ENCODE assay signal across 37 cellular contexts in genomic region chr7:138065827-138066226, GRCh38. TPM values are rescaled to one million over a fixed set of nuclear protein-coding genes. Genes with fewer than 3 reads are reported as not detected.
"Had no signal": no experiment of that assay in that cellular context is flagged by ENCODE, and none has a peak within 500 bp of the region (broad histone marks: within the 10 kb centered on the region; RNA-seq: fewer than 3 reads in every experiment).

No MANE protein-coding gene starts in this region.

- H3K27ac ChIP-seq: ascending aorta, cardiac muscle cell, VCaP had no signal

- H3K4me1 ChIP-seq: ascending aorta had no signal

- H3K4me3 ChIP-seq: ascending aorta, cardiac muscle cell had no signal

- H3K27me3 ChIP-seq: ascending aorta, cardiac muscle cell had no signal

- ATAC-seq: activated CD8-positive, alpha-beta T cell treated with anti-CD3 and anti-CD28 coated beads for 36 hours; activated naive CD4-positive, alpha-beta T cell treated with anti-CD3 and anti-CD28 coated beads, Interleukin-2, amount 50 U/mL, for 72 hours; activated T-cell treated with anti-CD3 and anti-CD28 coated beads, Interleukin-2, amount 50 U/mL, for 72 hours; activated T-helper 17 cell treated with anti-CD3 and anti-CD28 coated beads, Interleukin-2, amount 50 U/mL, for 72 hours had no signal

- H3K9me3 ChIP-seq: ascending aorta had no signal

- DNase-seq: activated B cell treated with CpG ODN at 0.5 μM for 24 hours; activated CD4-positive, alpha-beta memory T cell treated with anti-CD3 and anti-CD28 coated beads for 36 hours; activated CD4-positive, alpha-beta T cell treated with anti-CD3 and anti-CD28 coated beads for 4 hours; activated CD4-positive, alpha-beta T cell treated with anti-CD3 and anti-CD28 coated beads, Interleukin-2, amount 10 ng/mL, durations not matched to agents 24 days and 14 days; activated CD4-positive, alpha-beta T cell treated with anti-CD3 and anti-CD28 coated beads, Interleukin-2, amount 50 U/mL, for 1 hour; activated CD4-positive, alpha-beta T cell treated with anti-CD3 and anti-CD28 coated beads, Interleukin-2, amount 50 U/mL, for 4 hours; activated CD4-positive, CD25-positive, alpha-beta regulatory T cell treated with anti-CD3 and anti-CD28 coated beads, Interleukin-2, amount 50 U/mL, for 72 hours; activated CD8-positive, alpha-beta memory T cell treated with anti-CD3 and anti-CD28 coated beads, Interleukin-2, amount 50 U/mL, for 4 hours; activated CD8-positive, alpha-beta T cell treated with anti-CD3 and anti-CD28 coated beads for 36 hours; activated effector memory CD4-positive, alpha-beta T cell treated with anti-CD3 and anti-CD28 coated beads, Interleukin-2, amount 50 U/mL, for 16 hours; activated gamma-delta T cell treated with Interleukin-2 at 50 U/mL for 16 hours; activated naive CD4-positive, alpha-beta T cell; activated naive CD4-positive, alpha-beta T cell treated with anti-CD3 and anti-CD28 coated beads for 36 hours; activated naive CD4-positive, alpha-beta T cell treated with anti-CD3 and anti-CD28 coated beads, Interleukin-2, amount 50 U/mL, for 16 hours; activated naive CD8-positive, alpha-beta T cell treated with anti-CD3 and anti-CD28 coated beads for 36 hours; activated T-cell treated with anti-CD3 and anti-CD28 coated beads, Interleukin-2, amount 50 U/mL, for 24 hours; activated T-cell treated with anti-CD3 and anti-CD28 coated beads, Interleukin-2, amount 50 U/mL, for 72 hours; amygdala; anterior cingulate cortex; caudate nucleus; cerebellar nuclear complex; T-helper 1 cell; T-helper 2 cell; T-helper 9 cell had no signal

- H3K27me3 Mint-ChIP-seq: activated CD4-positive, alpha-beta T cell treated with anti-CD3 and anti-CD28 coated beads, Interleukin-2, amount 10 ng/mL, durations not matched to agents 24 days and 14 days; brain had no signal

- H3K36me3 Mint-ChIP-seq: activated CD4-positive, alpha-beta memory T cell treated with anti-CD3 and anti-CD28 coated beads for 36 hours; activated naive CD4-positive, alpha-beta T cell treated with anti-CD3 and anti-CD28 coated beads, Interleukin-2, amount 50 U/mL, for 72 hours; activated naive CD8-positive, alpha-beta T cell treated with anti-CD3 and anti-CD28 coated beads for 36 hours; brain had no signal

- H3K36me3 ChIP-seq: ascending aorta, cardiac muscle cell had no signal

- H3K4me3 Mint-ChIP-seq: activated B cell treated with CpG ODN at 0.5 μM for 24 hours; activated CD4-positive, alpha-beta memory T cell treated with anti-CD3 and anti-CD28 coated beads for 36 hours; activated CD4-positive, alpha-beta T cell treated with anti-CD3 and anti-CD28 coated beads, Interleukin-2, amount 10 ng/mL, durations not matched to agents 24 days and 14 days; activated CD8-positive, alpha-beta T cell treated with anti-CD3 and anti-CD28 coated beads for 36 hours; activated naive CD4-positive, alpha-beta T cell treated with anti-CD3 and anti-CD28 coated beads for 36 hours; activated naive CD8-positive, alpha-beta T cell treated with anti-CD3 and anti-CD28 coated beads for 36 hours; activated T-cell treated with anti-CD3 and anti-CD28 coated beads, Interleukin-2, amount 50 U/mL, for 24 hours; activated T-cell treated with anti-CD3 and anti-CD28 coated beads, Interleukin-2, amount 50 U/mL, for 72 hours; activated T-helper 1 cell treated with anti-CD3 and anti-CD28 coated beads, Interleukin-12 subunit alpha, Interleukin-12 subunit beta, Interleukin-2, Interleukin-4 antibody, amounts not matched to agents 30 ng/mL and 10 ng/mL and 1 ng/mL, durations not matched to agents 14 hours and 24 hours and 36 hours; activated T-helper 17 cell treated with anti-CD3 and anti-CD28 coated beads, Interleukin-2, amount 50 U/mL, for 72 hours; brain; central memory CD8-positive, alpha-beta T cell; T-helper 1 cell treated with Interleukin-12 subunit alpha and Interleukin-12 subunit beta and Interleukin-4 antibody, amounts not matched to agents 30 μg/mL and 1 μg/mL, for 36 hours; T-helper 2 cell treated with Interferon-gamma antibody and Interleukin-4, amounts not matched to agents 5 μg/mL and 100 μg/mL, for 36 hours had no signal

- H3K27ac Mint-ChIP-seq: activated B cell treated with CpG ODN at 0.5 μM for 24 hours; activated CD4-positive, alpha-beta memory T cell treated with anti-CD3 and anti-CD28 coated beads for 36 hours; activated CD4-positive, alpha-beta T cell treated with anti-CD3 and anti-CD28 coated beads, Interleukin-2, amount 10 ng/mL, durations not matched to agents 24 days and 14 days; activated CD8-positive, alpha-beta T cell treated with anti-CD3 and anti-CD28 coated beads for 36 hours; activated naive CD4-positive, alpha-beta T cell treated with anti-CD3 and anti-CD28 coated beads for 36 hours; activated naive CD4-positive, alpha-beta T cell treated with anti-CD3 and anti-CD28 coated beads, Interleukin-2, amount 50 U/mL, for 72 hours; activated naive CD8-positive, alpha-beta T cell treated with anti-CD3 and anti-CD28 coated beads for 36 hours; activated T-cell treated with anti-CD3 and anti-CD28 coated beads, Interleukin-2, amount 50 U/mL, for 24 hours; activated T-cell treated with anti-CD3 and anti-CD28 coated beads, Interleukin-2, amount 50 U/mL, for 72 hours; activated T-helper 1 cell treated with anti-CD3 and anti-CD28 coated beads, Interleukin-12 subunit alpha, Interleukin-12 subunit beta, Interleukin-2, Interleukin-4 antibody, amounts not matched to agents 30 ng/mL and 10 ng/mL and 1 ng/mL, durations not matched to agents 14 hours and 24 hours and 36 hours; activated T-helper 17 cell treated with anti-CD3 and anti-CD28 coated beads, Interleukin-2, amount 50 U/mL, for 72 hours; brain; T-helper 1 cell treated with Interleukin-12 subunit alpha and Interleukin-12 subunit beta and Interleukin-4 antibody, amounts not matched to agents 30 μg/mL and 1 μg/mL, for 36 hours; T-helper 2 cell treated with Interferon-gamma antibody and Interleukin-4, amounts not matched to agents 5 μg/mL and 100 μg/mL, for 36 hours had no signal

- H3K4me1 Mint-ChIP-seq: activated CD4-positive, alpha-beta T cell treated with anti-CD3 and anti-CD28 coated beads, Interleukin-2, amount 10 ng/mL, durations not matched to agents 24 days and 14 days; activated naive CD8-positive, alpha-beta T cell treated with anti-CD3 and anti-CD28 coated beads for 36 hours; activated T-helper 17 cell treated with anti-CD3 and anti-CD28 coated beads, Interleukin-2, amount 50 U/mL, for 72 hours; brain; central memory CD8-positive, alpha-beta T cell had no signal

- H3K9me3 Mint-ChIP-seq: activated B cell treated with CpG ODN at 0.5 μM for 24 hours; activated CD4-positive, alpha-beta memory T cell treated with anti-CD3 and anti-CD28 coated beads for 36 hours; activated CD4-positive, alpha-beta T cell treated with anti-CD3 and anti-CD28 coated beads, Interleukin-2, amount 10 ng/mL, durations not matched to agents 24 days and 14 days; activated CD8-positive, alpha-beta T cell treated with anti-CD3 and anti-CD28 coated beads for 36 hours; activated naive CD4-positive, alpha-beta T cell treated with anti-CD3 and anti-CD28 coated beads for 36 hours; activated naive CD4-positive, alpha-beta T cell treated with anti-CD3 and anti-CD28 coated beads, Interleukin-2, amount 50 U/mL, for 72 hours; activated naive CD8-positive, alpha-beta T cell treated with anti-CD3 and anti-CD28 coated beads for 36 hours; activated T-cell treated with anti-CD3 and anti-CD28 coated beads, Interleukin-2, amount 50 U/mL, for 24 hours; activated T-cell treated with anti-CD3 and anti-CD28 coated beads, Interleukin-2, amount 50 U/mL, for 72 hours; activated T-helper 1 cell treated with anti-CD3 and anti-CD28 coated beads, Interleukin-12 subunit alpha, Interleukin-12 subunit beta, Interleukin-2, Interleukin-4 antibody, amounts not matched to agents 30 ng/mL and 10 ng/mL and 1 ng/mL, durations not matched to agents 14 hours and 24 hours and 36 hours; activated T-helper 17 cell treated with anti-CD3 and anti-CD28 coated beads, Interleukin-2, amount 50 U/mL, for 72 hours; brain; central memory CD8-positive, alpha-beta T cell; T-helper 1 cell treated with Interleukin-12 subunit alpha and Interleukin-12 subunit beta and Interleukin-4 antibody, amounts not matched to agents 30 μg/mL and 1 μg/mL, for 36 hours; T-helper 2 cell treated with Interferon-gamma antibody and Interleukin-4, amounts not matched to agents 5 μg/mL and 100 μg/mL, for 36 hours had no signal

RNA-seq across cellular contexts. Expression of gene AKR1D1, which starts 10.4 kb away (rescaled TPM):
- total RNA-seq: activated B cell treated with CpG ODN at 0.5 μM for 24 hours; activated CD4-positive, alpha-beta memory T cell treated with anti-CD3 and anti-CD28 coated beads for 36 hours; activated CD4-positive, alpha-beta T cell treated with anti-CD3 and anti-CD28 coated beads, Interleukin-2, amount 10 ng/mL, durations not matched to agents 24 days and 14 days; activated CD8-positive, alpha-beta memory T cell treated with anti-CD3 and anti-CD28 coated beads for 36 hours; activated CD8-positive, alpha-beta T cell treated with anti-CD3 and anti-CD28 coated beads for 36 hours; activated naive CD4-positive, alpha-beta T cell treated with anti-CD3 and anti-CD28 coated beads for 36 hours; activated naive CD4-positive, alpha-beta T cell treated with anti-CD3 and anti-CD28 coated beads, Interleukin-2, amount 50 U/mL, for 72 hours; activated naive CD8-positive, alpha-beta T cell treated with anti-CD3 and anti-CD28 coated beads for 36 hours; activated T-cell treated with anti-CD3 and anti-CD28 coated beads, Interleukin-2, amount 50 U/mL, for 72 hours; activated T-helper 1 cell treated with anti-CD3 and anti-CD28 coated beads, Interleukin-12 subunit alpha, Interleukin-12 subunit beta, Interleukin-2, Interleukin-4 antibody, amounts not matched to agents 30 ng/mL and 10 ng/mL and 1 ng/mL, durations not matched to agents 14 hours and 24 hours and 36 hours; activated T-helper 17 cell treated with anti-CD3 and anti-CD28 coated beads, Interleukin-2, amount 50 U/mL, for 72 hours; ascending aorta; cardiac muscle cell; chondrocyte had no signal
- polyA plus RNA-seq: adipose tissue had no signal
